ENCODE assay signal across 6 cellular contexts in the genomic region with DNA sequence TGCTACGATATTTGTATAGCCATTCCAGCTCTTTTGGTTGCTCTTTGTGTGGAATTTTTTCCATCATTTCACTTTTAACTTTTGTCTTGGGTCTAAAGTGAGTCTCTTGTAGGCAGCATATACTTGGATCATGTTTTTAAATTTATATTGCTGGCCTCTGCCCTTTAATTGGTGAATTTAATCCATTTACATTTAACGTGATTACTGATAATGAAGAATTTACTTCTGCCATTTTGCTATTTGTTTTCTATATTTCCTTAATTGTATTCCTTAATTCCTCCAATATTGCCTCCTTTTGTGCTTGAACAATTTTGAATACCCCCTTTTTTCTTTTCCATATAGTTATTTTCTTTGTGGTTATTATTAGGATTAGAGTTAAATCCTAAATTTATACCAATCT.
"Had no signal": no experiment of that assay in that cellular context is flagged by ENCODE, and none has a peak within 500 bp of the region (broad histone marks: within the 10 kb centered on the region; RNA-seq: fewer than 3 reads in every experiment).

No MANE protein-coding gene starts in this region.

- ATAC-seq: GM23338 had no signal

- DNase-seq: H9, HCEC 1CT, HFFc6, IMR-90 had no signal

- H3K9ac ChIP-seq: KMS-11 had no signal

- H3K4me3 ChIP-seq: GM23338 had no signal
